8 cellular contexts compared by ENCODE assay signal in genomic region chr6:13229205-13230085, GRCh38.
DNase-seq lines count a peak whose midpoint lies in the region; ATAC-seq and TF ChIP-seq lines count a peak whose summit lies in the region.

No MANE protein-coding gene starts in this region.

- POLR2A ChIA-PET in BJ (lab: Charles Lee), result no interaction called here

- H3K36me3 ChIP-seq in BJ (ENCODE audit: control insufficient read depth, insufficient read depth, low read length) (no peaks in the 10 kb centered on the region), liver (ENCODE audit: control insufficient read depth in 4 of 4, insufficient read depth in 3 of 4, low read depth in 1 of 4, low read length in 3 of 4) (no peaks in the 10 kb centered on the region)

- CTCF ChIA-PET in BJ (lab: Yijun Ruan, JAX), result no interaction called here

- TF ChIP-seq CTCF in BJ (IDR thresholded peaks at IDR 0.05; ENCODE audit: insufficient read depth, low read depth, low read length) (0 out of 2 replicates have a peak, but pooled peaks have one; percentile 9), liver (IDR thresholded peaks at IDR 0.05; ENCODE audit: low read depth, low read length, missing input control) (peak; percentile 45)

- H3K27me3 ChIP-seq in BJ (ENCODE audit: control insufficient read depth, insufficient read depth, low read length) (no peaks in the 10 kb centered on the region), liver (ENCODE audit: control insufficient read depth in 4 of 4, insufficient read depth in 4 of 4, low read length in 3 of 4) (no peaks in the 10 kb centered on the region)

- WGBS in liver, result 66% methylated on average over 9 of the region's 9 CpGs

- no peak overlapping the region for H3K4me3 ChIP-seq in BJ (ENCODE audit: low read depth, low read length)
- no peak overlapping the region for H3K4me3 ChIP-seq in liver (ENCODE audit: low read depth in 1 of 3, low read length in 3 of 3)

- ATAC-seq in GM18519 (IDR thresholded peaks at IDR 0.05; ENCODE audit: low FRiP score, unreplicated experiment) (peak; percentile 82), HG02970 (IDR thresholded peaks at IDR 0.05; ENCODE audit: low FRiP score, unreplicated experiment) (peak; percentile 62)

- no peak overlapping the region for H3K9ac ChIP-seq in liver (ENCODE audit: low read depth in 1 of 2, low read length in 2 of 2)

- no peak for DNase-seq in BJ (ENCODE audit: low read depth)
- peak; percentile 86 for DNase-seq in SK-MEL-5 (ENCODE audit: low read depth, low spot score)
- no peak for DNase-seq in NCI-H2196 (lab: John Stamatoyannopoulos, UW; ENCODE audit: unreplicated experiment)
- DNase-seq in activated effector memory CD4-positive, alpha-beta T cell treated with anti-CD3 and anti-CD28 coated beads, Interleukin-2, amount 50 U/mL, for 16 hours, result no peak
- DNase-seq in CD1c-positive myeloid dendritic cell (ENCODE audit: extremely low spot score), result no peak

- no peak overlapping the region for H3K27ac ChIP-seq in liver (ENCODE audit: low read depth in 1 of 2, low read length in 2 of 2)

- H3K9me3 ChIP-seq in liver (ENCODE audit: control insufficient read depth in 4 of 4, low read length in 3 of 4), result no peaks in the 10 kb centered on the region

- peaks cover 0 to 6% (median 2%) of the 10 kb centered on the region in 4 donors for H3K4me1 ChIP-seq in liver (ENCODE audit: control insufficient read depth in 4 of 4, insufficient read depth in 4 of 4, low read length in 3 of 4)

- TF ChIP-seq RAD21 in liver (IDR thresholded peaks at IDR 0.05), result peak; percentile 81 to 87

- in situ Hi-C loops in SK-MEL-5 (cut with HindIII; ENCODE audit: low pct_unique_long_range_greater_than_20kb, low sequenced_read_pairs), result no loop called here

TF ChIP-seq in liver, 16 proteins besides CTCF, POLR2A, EP300 and RAD21:
- no peak for TF ChIP-seq YY1 (IDR thresholded peaks at IDR 0.05)
- TF ChIP-seq TAF1 (conservative IDR thresholded peaks at IDR 0.05), result no peak
- no peak for TF ChIP-seq ZBTB33 (IDR thresholded peaks at IDR 0.05)
- no peak for TF ChIP-seq JUND (IDR thresholded peaks at IDR 0.05)
- TF ChIP-seq ATF3 (IDR thresholded peaks at IDR 0.05), result no peak
- no peak for TF ChIP-seq FOXA2 (IDR thresholded peaks at IDR 0.05)
- TF ChIP-seq HNF4G (IDR thresholded peaks at IDR 0.05), result no peak
- TF ChIP-seq NR2F2 (IDR thresholded peaks at IDR 0.05), result no peak
- no peak for TF ChIP-seq MAX (IDR thresholded peaks at IDR 0.05)
- no peak for TF ChIP-seq REST (IDR thresholded peaks at IDR 0.05)
- TF ChIP-seq EGR1 (IDR thresholded peaks at IDR 0.05; ENCODE audit: low read depth in 2 of 2), result no peak
- no peak for TF ChIP-seq FOXA1 (IDR thresholded peaks at IDR 0.05)
- no peak for TF ChIP-seq GABPA (IDR thresholded peaks at IDR 0.05 in 1 of 2, conservative IDR thresholded peaks at IDR 0.05 in 1 of 2)
- no peak for TF ChIP-seq HNF4A (conservative IDR thresholded peaks at IDR 0.05)
TF ChIP-seq in liver: peak in this region for 0.
